Comparison of ENCODE assay signal across 2 cellular contexts in the genomic region with DNA sequence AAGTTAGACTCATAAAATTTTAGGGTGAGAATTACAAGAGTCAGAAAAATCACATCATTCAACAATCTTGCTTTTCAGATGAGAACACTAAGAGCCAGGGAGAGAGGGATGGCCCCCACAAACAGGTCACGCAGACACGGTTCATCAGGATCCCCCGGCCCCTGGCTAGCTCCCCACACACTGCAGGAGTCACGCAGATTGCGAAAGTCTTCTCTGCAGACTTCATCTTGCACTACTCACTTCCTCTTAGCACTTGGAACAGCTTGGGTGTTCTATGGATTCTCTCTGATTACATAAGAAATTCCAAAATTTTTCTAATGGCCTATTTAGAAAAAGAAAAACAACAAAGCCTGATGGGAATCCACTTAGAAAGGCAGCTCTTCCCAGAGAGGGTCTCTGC.
A peak's percentile ranks its signal among the peaks of the same experiment; 100 is the strongest.
TF ChIP-seq lines count a peak whose summit lies in the region.

No MANE protein-coding gene starts in this region.

TF ChIP-seq in GM12878, 131 proteins besides CTCF, POLR2A, EP300 and RAD21:
- no peak for TF ChIP-seq RELA (IDR thresholded peaks at IDR 0.05; ENCODE audit: borderline replicate concordance, partially characterized antibody)
- TF ChIP-seq SPI1 (IDR thresholded peaks at IDR 0.05; ENCODE audit: borderline replicate concordance, insufficient read depth, low read depth, low read length), result peak; percentile 50; the same call in 1 of the 2 replicates

TF ChIP-seq in HepG2, 621 proteins besides CTCF, POLR2A, EP300 and RAD21 (continues in another document):
- TF ChIP-seq PRMT3 (CRISPR knock-in tag; IDR thresholded peaks at IDR 0.05; ENCODE audit: borderline replicate concordance, low read depth), result no peak
- TF ChIP-seq, protein P1, sequence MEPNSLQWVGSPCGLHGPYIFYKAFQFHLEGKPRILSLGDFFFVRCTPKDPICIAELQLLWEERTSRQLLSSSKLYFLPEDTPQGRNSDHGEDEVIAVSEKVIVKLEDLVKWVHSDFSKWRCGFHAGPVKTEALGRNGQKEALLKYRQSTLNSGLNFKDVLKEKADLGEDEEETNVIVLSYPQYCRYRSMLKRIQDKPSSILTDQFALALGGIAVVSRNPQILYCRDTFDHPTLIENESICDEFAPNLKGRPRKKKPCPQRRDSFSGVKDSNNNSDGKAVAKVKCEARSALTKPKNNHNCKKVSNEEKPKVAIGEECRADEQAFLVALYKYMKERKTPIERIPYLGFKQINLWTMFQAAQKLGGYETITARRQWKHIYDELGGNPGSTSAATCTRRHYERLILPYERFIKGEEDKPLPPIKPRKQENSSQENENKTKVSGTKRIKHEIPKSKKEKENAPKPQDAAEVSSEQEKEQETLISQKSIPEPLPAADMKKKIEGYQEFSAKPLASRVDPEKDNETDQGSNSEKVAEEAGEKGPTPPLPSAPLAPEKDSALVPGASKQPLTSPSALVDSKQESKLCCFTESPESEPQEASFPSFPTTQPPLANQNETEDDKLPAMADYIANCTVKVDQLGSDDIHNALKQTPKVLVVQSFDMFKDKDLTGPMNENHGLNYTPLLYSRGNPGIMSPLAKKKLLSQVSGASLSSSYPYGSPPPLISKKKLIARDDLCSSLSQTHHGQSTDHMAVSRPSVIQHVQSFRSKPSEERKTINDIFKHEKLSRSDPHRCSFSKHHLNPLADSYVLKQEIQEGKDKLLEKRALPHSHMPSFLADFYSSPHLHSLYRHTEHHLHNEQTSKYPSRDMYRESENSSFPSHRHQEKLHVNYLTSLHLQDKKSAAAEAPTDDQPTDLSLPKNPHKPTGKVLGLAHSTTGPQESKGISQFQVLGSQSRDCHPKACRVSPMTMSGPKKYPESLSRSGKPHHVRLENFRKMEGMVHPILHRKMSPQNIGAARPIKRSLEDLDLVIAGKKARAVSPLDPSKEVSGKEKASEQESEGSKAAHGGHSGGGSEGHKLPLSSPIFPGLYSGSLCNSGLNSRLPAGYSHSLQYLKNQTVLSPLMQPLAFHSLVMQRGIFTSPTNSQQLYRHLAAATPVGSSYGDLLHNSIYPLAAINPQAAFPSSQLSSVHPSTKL (CRISPR knock-in tag; IDR thresholded peaks at IDR 0.05), result peak; percentile 56; the same call in 1 of the 2 replicates
- TF ChIP-seq SALL1 (CRISPR knock-in tag; IDR thresholded peaks at IDR 0.05), result no peak; the same call in 1 of the 2 replicates
- no peak for TF ChIP-seq DNMT3B (CRISPR knock-in tag; conservative IDR thresholded peaks at IDR 0.05)
- peak; percentile 43; the same call in 1 of the 2 replicates for TF ChIP-seq GABPB1 (CRISPR knock-in tag; IDR thresholded peaks at IDR 0.05)
- no peak for TF ChIP-seq ZSCAN22 (CRISPR knock-in tag; IDR thresholded peaks at IDR 0.05)
- 0 out of 2 replicates have a peak, but pooled peaks have one; percentile 15 for TF ChIP-seq RARA (CRISPR knock-in tag; IDR thresholded peaks at IDR 0.05)
- TF ChIP-seq ZFP36 (IDR thresholded peaks at IDR 0.05; ENCODE audit: borderline replicate concordance, low read depth, low read length, partially characterized antibody), result no peak
- TF ChIP-seq, protein P2, sequence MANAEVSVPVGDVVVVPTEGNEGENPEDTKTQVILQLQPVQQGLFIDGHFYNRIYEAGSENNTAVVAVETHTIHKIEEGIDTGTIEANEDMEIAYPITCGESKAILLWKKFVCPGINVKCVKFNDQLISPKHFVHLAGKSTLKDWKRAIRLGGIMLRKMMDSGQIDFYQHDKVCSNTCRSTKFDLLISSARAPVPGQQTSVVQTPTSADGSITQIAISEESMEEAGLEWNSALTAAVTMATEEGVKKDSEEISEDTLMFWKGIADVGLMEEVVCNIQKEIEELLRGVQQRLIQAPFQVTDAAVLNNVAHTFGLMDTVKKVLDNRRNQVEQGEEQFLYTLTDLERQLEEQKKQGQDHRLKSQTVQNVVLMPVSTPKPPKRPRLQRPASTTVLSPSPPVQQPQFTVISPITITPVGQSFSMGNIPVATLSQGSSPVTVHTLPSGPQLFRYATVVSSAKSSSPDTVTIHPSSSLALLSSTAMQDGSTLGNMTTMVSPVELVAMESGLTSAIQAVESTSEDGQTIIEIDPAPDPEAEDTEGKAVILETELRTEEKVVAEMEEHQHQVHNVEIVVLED (CRISPR knock-in tag; IDR thresholded peaks at IDR 0.05; ENCODE audit: borderline replicate concordance), result no peak
- TF ChIP-seq, protein P3, sequence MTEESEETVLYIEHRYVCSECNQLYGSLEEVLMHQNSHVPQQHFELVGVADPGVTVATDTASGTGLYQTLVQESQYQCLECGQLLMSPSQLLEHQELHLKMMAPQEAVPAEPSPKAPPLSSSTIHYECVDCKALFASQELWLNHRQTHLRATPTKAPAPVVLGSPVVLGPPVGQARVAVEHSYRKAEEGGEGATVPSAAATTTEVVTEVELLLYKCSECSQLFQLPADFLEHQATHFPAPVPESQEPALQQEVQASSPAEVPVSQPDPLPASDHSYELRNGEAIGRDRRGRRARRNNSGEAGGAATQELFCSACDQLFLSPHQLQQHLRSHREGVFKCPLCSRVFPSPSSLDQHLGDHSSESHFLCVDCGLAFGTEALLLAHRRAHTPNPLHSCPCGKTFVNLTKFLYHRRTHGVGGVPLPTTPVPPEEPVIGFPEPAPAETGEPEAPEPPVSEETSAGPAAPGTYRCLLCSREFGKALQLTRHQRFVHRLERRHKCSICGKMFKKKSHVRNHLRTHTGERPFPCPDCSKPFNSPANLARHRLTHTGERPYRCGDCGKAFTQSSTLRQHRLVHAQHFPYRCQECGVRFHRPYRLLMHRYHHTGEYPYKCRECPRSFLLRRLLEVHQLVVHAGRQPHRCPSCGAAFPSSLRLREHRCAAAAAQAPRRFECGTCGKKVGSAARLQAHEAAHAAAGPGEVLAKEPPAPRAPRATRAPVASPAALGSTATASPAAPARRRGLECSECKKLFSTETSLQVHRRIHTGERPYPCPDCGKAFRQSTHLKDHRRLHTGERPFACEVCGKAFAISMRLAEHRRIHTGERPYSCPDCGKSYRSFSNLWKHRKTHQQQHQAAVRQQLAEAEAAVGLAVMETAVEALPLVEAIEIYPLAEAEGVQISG (CRISPR knock-in tag; IDR thresholded peaks at IDR 0.05), result no peak
- no peak for TF ChIP-seq ZNF569 (CRISPR knock-in tag; IDR thresholded peaks at IDR 0.05; ENCODE audit: borderline replicate concordance)
- TF ChIP-seq, protein P4, sequence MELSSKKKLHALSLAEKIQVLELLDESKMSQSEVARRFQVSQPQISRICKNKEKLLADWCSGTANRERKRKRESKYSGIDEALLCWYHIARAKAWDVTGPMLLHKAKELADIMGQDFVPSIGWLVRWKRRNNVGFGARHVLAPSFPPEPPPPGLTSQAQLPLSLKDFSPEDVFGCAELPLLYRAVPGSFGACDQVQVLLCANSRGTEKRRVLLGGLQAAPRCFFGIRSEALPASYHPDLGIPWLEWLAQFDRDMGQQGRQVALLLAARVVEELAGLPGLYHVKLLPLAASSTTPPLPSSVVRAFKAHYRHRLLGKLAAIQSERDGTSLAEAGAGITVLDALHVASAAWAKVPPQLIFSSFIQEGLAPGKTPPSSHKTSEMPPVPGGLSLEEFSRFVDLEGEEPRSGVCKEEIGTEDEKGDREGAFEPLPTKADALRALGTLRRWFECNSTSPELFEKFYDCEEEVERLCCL (CRISPR knock-in tag; IDR thresholded peaks at IDR 0.05; ENCODE audit: borderline replicate concordance), result no peak
- no peak for TF ChIP-seq PAF1 (CRISPR knock-in tag; IDR thresholded peaks at IDR 0.05)
- TF ChIP-seq FOXC1 (CRISPR knock-in tag; IDR thresholded peaks at IDR 0.05; ENCODE audit: borderline replicate concordance), result no peak
- no peak for TF ChIP-seq TFE3 (CRISPR knock-in tag; IDR thresholded peaks at IDR 0.05)
- TF ChIP-seq, protein P5, sequence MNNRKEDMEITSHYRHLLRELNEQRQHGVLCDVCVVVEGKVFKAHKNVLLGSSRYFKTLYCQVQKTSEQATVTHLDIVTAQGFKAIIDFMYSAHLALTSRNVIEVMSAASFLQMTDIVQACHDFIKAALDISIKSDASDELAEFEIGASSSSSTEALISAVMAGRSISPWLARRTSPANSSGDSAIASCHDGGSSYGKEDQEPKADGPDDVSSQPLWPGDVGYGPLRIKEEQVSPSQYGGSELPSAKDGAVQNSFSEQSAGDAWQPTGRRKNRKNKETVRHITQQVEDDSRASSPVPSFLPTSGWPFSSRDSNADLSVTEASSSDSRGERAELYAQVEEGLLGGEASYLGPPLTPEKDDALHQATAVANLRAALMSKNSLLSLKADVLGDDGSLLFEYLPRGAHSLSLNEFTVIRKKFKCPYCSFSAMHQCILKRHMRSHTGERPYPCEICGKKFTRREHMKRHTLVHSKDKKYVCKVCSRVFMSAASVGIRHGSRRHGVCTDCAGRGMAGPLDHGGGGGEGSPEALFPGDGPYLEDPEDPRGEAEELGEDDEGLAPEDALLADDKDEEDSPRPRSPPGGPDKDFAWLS (CRISPR knock-in tag; IDR thresholded peaks at IDR 0.05; ENCODE audit: borderline replicate concordance), result no peak
- TF ChIP-seq PAXIP1 (CRISPR knock-in tag; conservative IDR thresholded peaks at IDR 0.05), result peak; percentile 26; the same call in 1 of the 2 replicates
- no peak for TF ChIP-seq MIXL1 (CRISPR knock-in tag; IDR thresholded peaks at IDR 0.05)
- TF ChIP-seq ZNF317 (CRISPR knock-in tag; IDR thresholded peaks at IDR 0.05), result peak; percentile 96
- no peak for TF ChIP-seq ZNF670 (CRISPR knock-in tag; IDR thresholded peaks at IDR 0.05; ENCODE audit: borderline replicate concordance)
- TF ChIP-seq, protein P6, sequence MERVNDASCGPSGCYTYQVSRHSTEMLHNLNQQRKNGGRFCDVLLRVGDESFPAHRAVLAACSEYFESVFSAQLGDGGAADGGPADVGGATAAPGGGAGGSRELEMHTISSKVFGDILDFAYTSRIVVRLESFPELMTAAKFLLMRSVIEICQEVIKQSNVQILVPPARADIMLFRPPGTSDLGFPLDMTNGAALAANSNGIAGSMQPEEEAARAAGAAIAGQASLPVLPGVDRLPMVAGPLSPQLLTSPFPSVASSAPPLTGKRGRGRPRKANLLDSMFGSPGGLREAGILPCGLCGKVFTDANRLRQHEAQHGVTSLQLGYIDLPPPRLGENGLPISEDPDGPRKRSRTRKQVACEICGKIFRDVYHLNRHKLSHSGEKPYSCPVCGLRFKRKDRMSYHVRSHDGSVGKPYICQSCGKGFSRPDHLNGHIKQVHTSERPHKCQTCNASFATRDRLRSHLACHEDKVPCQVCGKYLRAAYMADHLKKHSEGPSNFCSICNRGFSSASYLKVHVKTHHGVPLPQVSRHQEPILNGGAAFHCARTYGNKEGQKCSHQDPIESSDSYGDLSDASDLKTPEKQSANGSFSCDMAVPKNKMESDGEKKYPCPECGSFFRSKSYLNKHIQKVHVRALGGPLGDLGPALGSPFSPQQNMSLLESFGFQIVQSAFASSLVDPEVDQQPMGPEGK (CRISPR knock-in tag; IDR thresholded peaks at IDR 0.05), result peak; percentile 27; the same call in 1 of the 2 replicates
- TF ChIP-seq RELA (CRISPR knock-in tag; IDR thresholded peaks at IDR 0.05), result no peak
- TF ChIP-seq ZNF770 (CRISPR knock-in tag; IDR thresholded peaks at IDR 0.05), result no peak
- peak; percentile 90 for TF ChIP-seq ELF3 (CRISPR knock-in tag; IDR thresholded peaks at IDR 0.05)
- TF ChIP-seq, protein P7, sequence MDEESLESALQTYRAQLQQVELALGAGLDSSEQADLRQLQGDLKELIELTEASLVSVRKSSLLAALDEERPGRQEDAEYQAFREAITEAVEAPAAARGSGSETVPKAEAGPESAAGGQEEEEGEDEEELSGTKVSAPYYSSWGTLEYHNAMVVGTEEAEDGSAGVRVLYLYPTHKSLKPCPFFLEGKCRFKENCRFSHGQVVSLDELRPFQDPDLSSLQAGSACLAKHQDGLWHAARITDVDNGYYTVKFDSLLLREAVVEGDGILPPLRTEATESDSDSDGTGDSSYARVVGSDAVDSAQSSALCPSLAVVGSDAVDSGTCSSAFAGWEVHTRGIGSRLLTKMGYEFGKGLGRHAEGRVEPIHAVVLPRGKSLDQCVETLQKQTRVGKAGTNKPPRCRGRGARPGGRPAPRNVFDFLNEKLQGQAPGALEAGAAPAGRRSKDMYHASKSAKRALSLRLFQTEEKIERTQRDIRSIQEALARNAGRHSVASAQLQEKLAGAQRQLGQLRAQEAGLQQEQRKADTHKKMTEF (CRISPR knock-in tag; IDR thresholded peaks at IDR 0.05), result no peak
- TF ChIP-seq TCF12 (IDR thresholded peaks at IDR 0.05), result no peak
- no peak for TF ChIP-seq TCF12 (CRISPR knock-in tag; IDR thresholded peaks at IDR 0.05)
